In genomic region chr7:157907998-157908782, GRCh38 we compare ENCODE assay signal across 12 cellular contexts.
"Had no signal": no experiment of that assay in that cellular context is flagged by ENCODE, and none has a peak within 500 bp of the region (broad histone marks: within the 10 kb centered on the region; RNA-seq: fewer than 3 reads in every experiment).

No MANE protein-coding gene starts in this region.

- H3K4me3 ChIP-seq: ascending aorta, left ventricle myocardium inferior, suprapubic skin had no signal

- ATAC-seq: esophagus mucosa; natural killer cell treated with Interleukin-12 subunit alpha and Interleukin-12 subunit beta and Interleukin-15 and Interleukin-18, amount 100 ng/mL, for 72 hours; sciatic nerve; stimulated activated naive CD8-positive, alpha-beta T cell treated with anti-CD3 and anti-CD28 coated beads, Interleukin-15, Interleukin-2, amounts not matched to agents 100 U/mL and 50 U/mL, for 24 hours had no signal

- H3K9me3 ChIP-seq: ascending aorta, suprapubic skin had no signal

- DNase-seq: activated CD4-positive, CD25-positive, alpha-beta regulatory T cell; activated naive CD4-positive, alpha-beta T cell treated with anti-CD3 and anti-CD28 coated beads, Interleukin-2, amount 10 ng/mL, durations not matched to agents 7 days and 5 days; left ventricle myocardium inferior; mesenchymal stem cell; stimulated activated naive CD8-positive, alpha-beta T cell treated with anti-CD3 and anti-CD28 coated beads, Interleukin-15, Interleukin-2, amounts not matched to agents 100 U/mL and 50 U/mL, for 24 hours; SW 1271; trophoblast cell had no signal

- H3K36me3 ChIP-seq: ascending aorta, left ventricle myocardium inferior, suprapubic skin had no signal

- H3K4me1 ChIP-seq: ascending aorta had no signal
